Comparison of ENCODE assay signal across 1 cellular context in the genomic region with DNA sequence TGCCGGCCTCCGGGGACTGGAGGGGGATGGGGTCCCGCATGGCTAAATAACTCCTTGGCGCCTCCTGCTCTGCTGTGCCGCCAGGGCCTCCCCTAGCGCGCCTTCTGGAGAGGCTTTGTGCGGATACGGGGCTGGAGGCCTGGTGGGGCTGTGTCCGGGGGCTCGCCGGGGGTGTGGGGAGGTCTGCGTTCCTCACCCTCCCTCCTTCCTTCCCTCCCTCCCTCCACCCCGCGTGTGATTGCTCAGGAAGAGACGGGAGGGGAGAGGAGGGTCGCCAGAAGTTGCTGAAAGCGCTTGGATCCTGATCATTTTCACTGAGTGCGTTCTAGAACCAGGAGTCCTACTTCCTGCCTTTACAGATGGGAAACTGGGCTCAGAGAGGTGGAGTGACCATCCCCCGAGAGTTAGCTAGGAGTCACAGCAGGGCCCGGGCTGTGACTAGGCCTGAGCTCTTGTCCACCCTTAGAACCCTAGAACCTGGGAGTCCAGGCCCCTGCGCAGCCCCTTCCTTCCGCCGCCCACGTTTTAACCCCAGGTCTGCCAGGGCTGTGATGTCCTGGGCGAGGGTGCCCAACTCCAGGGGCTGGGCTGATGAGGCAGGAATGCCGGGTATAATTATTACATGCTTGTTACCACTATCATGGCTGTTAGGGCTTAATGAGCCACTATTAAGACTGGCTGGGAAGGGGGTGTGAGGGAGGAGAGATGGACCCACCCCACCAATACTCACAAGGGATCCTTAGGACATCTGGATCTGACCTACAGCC.
A peak's percentile ranks its signal among the peaks of the same experiment; 100 is the strongest.
TF ChIP-seq lines count a peak whose summit lies in the region.

No MANE protein-coding gene starts in this region.

TF ChIP-seq in HEK293, 187 proteins besides CTCF, POLR2A, EP300 and RAD21 (continued from another document):
- no peak for TF ChIP-seq ZNF311 (tag by site-specific recombination; IDR thresholded peaks at IDR 0.05; ENCODE audit: borderline replicate concordance)
- no peak for TF ChIP-seq ZNF214 (tag by site-specific recombination; IDR thresholded peaks at IDR 0.05; ENCODE audit: borderline replicate concordance)
- no peak for TF ChIP-seq YY1 (tag by site-specific recombination; IDR thresholded peaks at IDR 0.05)
- TF ChIP-seq SETDB1 (IDR thresholded peaks at IDR 0.05; ENCODE audit: insufficient read length, low read length): no peak
- no peak for TF ChIP-seq KLF16 (tag by site-specific recombination; IDR thresholded peaks at IDR 0.05)
- TF ChIP-seq ZNF600 (tag by site-specific recombination; IDR thresholded peaks at IDR 0.05): peak; percentile 26; the same call in 1 of the 2 replicates
- TF ChIP-seq ZNF239 (tag by site-specific recombination; IDR thresholded peaks at IDR 0.05): no peak
- TF ChIP-seq ZNF654 (tag by site-specific recombination; IDR thresholded peaks at IDR 0.05; ENCODE audit: low read depth): no peak
- no peak for TF ChIP-seq PBX3 (CRISPR knock-in tag; IDR thresholded peaks at IDR 0.05)
- TF ChIP-seq, protein P1, sequence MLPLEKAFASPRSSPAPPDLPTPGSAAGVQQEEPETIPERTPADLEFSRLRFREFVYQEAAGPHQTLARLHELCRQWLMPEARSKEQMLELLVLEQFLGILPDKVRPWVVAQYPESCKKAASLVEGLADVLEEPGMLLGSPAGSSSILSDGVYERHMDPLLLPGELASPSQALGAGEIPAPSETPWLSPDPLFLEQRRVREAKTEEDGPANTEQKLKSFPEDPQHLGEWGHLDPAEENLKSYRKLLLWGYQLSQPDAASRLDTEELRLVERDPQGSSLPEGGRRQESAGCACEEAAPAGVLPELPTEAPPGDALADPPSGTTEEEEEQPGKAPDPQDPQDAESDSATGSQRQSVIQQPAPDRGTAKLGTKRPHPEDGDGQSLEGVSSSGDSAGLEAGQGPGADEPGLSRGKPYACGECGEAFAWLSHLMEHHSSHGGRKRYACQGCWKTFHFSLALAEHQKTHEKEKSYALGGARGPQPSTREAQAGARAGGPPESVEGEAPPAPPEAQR (tag by site-specific recombination; IDR thresholded peaks at IDR 0.05): no peak
- TF ChIP-seq GLIS2 (tag by site-specific recombination; IDR thresholded peaks at IDR 0.05): peak; percentile 79
- TF ChIP-seq KLF10 (tag by site-specific recombination; IDR thresholded peaks at IDR 0.05): peak; percentile 97
- TF ChIP-seq, protein P2, sequence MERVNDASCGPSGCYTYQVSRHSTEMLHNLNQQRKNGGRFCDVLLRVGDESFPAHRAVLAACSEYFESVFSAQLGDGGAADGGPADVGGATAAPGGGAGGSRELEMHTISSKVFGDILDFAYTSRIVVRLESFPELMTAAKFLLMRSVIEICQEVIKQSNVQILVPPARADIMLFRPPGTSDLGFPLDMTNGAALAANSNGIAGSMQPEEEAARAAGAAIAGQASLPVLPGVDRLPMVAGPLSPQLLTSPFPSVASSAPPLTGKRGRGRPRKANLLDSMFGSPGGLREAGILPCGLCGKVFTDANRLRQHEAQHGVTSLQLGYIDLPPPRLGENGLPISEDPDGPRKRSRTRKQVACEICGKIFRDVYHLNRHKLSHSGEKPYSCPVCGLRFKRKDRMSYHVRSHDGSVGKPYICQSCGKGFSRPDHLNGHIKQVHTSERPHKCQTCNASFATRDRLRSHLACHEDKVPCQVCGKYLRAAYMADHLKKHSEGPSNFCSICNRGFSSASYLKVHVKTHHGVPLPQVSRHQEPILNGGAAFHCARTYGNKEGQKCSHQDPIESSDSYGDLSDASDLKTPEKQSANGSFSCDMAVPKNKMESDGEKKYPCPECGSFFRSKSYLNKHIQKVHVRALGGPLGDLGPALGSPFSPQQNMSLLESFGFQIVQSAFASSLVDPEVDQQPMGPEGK (tag by site-specific recombination; IDR thresholded peaks at IDR 0.05): peak; percentile 76
- no peak for TF ChIP-seq ZFP3 (tag by site-specific recombination; IDR thresholded peaks at IDR 0.05; ENCODE audit: low read depth)
- no peak for TF ChIP-seq HOXA7 (CRISPR knock-in tag; IDR thresholded peaks at IDR 0.05; ENCODE audit: borderline replicate concordance)
- no peak for TF ChIP-seq ZNF544 (tag by site-specific recombination; IDR thresholded peaks at IDR 0.05)
- no peak for TF ChIP-seq ZSCAN30 (tag by site-specific recombination; IDR thresholded peaks at IDR 0.05)
- no peak for TF ChIP-seq ZNF221 (tag by site-specific recombination; IDR thresholded peaks at IDR 0.05; ENCODE audit: borderline replicate concordance)
- TF ChIP-seq ZSCAN23 (tag by site-specific recombination; IDR thresholded peaks at IDR 0.05): peak; percentile 30; the same call in 1 of the 2 replicates
- TF ChIP-seq, protein P3, sequence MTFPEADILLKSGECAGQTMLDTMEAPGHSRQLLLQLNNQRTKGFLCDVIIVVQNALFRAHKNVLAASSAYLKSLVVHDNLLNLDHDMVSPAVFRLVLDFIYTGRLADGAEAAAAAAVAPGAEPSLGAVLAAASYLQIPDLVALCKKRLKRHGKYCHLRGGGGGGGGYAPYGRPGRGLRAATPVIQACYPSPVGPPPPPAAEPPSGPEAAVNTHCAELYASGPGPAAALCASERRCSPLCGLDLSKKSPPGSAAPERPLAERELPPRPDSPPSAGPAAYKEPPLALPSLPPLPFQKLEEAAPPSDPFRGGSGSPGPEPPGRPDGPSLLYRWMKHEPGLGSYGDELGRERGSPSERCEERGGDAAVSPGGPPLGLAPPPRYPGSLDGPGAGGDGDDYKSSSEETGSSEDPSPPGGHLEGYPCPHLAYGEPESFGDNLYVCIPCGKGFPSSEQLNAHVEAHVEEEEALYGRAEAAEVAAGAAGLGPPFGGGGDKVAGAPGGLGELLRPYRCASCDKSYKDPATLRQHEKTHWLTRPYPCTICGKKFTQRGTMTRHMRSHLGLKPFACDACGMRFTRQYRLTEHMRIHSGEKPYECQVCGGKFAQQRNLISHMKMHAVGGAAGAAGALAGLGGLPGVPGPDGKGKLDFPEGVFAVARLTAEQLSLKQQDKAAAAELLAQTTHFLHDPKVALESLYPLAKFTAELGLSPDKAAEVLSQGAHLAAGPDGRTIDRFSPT (tag by site-specific recombination; IDR thresholded peaks at IDR 0.05): 0 out of 2 replicates have a peak, but pooled peaks have one; percentile 17
- TF ChIP-seq BCL11B (tag by site-specific recombination; IDR thresholded peaks at IDR 0.05; ENCODE audit: low read depth): no peak
- TF ChIP-seq ZIC2 (tag by site-specific recombination; IDR thresholded peaks at IDR 0.05): peak; percentile 61; the same call in 1 of the 2 replicates
- TF ChIP-seq ZNF223 (tag by site-specific recombination; IDR thresholded peaks at IDR 0.05): no peak
- no peak for TF ChIP-seq AEBP2 (tag by site-specific recombination; IDR thresholded peaks at IDR 0.05; ENCODE audit: borderline replicate concordance)
- TF ChIP-seq, protein P4, sequence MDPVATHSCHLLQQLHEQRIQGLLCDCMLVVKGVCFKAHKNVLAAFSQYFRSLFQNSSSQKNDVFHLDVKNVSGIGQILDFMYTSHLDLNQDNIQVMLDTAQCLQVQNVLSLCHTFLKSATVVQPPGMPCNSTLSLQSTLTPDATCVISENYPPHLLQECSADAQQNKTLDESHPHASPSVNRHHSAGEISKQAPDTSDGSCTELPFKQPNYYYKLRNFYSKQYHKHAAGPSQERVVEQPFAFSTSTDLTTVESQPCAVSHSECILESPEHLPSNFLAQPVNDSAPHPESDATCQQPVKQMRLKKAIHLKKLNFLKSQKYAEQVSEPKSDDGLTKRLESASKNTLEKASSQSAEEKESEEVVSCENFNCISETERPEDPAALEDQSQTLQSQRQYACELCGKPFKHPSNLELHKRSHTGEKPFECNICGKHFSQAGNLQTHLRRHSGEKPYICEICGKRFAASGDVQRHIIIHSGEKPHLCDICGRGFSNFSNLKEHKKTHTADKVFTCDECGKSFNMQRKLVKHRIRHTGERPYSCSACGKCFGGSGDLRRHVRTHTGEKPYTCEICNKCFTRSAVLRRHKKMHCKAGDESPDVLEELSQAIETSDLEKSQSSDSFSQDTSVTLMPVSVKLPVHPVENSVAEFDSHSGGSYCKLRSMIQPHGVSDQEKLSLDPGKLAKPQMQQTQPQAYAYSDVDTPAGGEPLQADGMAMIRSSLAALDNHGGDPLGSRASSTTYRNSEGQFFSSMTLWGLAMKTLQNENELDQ (tag by site-specific recombination; IDR thresholded peaks at IDR 0.05; ENCODE audit: low read depth): no peak
- TF ChIP-seq, protein P5, sequence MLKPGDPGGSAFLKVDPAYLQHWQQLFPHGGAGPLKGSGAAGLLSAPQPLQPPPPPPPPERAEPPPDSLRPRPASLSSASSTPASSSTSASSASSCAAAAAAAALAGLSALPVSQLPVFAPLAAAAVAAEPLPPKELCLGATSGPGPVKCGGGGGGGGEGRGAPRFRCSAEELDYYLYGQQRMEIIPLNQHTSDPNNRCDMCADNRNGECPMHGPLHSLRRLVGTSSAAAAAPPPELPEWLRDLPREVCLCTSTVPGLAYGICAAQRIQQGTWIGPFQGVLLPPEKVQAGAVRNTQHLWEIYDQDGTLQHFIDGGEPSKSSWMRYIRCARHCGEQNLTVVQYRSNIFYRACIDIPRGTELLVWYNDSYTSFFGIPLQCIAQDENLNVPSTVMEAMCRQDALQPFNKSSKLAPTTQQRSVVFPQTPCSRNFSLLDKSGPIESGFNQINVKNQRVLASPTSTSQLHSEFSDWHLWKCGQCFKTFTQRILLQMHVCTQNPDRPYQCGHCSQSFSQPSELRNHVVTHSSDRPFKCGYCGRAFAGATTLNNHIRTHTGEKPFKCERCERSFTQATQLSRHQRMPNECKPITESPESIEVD (tag by site-specific recombination; IDR thresholded peaks at IDR 0.05): no peak
- no peak for TF ChIP-seq BCL6B (tag by site-specific recombination; IDR thresholded peaks at IDR 0.05)
- no peak for TF ChIP-seq ZNF202 (tag by site-specific recombination; IDR thresholded peaks at IDR 0.05; ENCODE audit: borderline replicate concordance)
- TF ChIP-seq ZNF335 (tag by site-specific recombination; conservative IDR thresholded peaks at IDR 0.05): peak; percentile 66
- TF ChIP-seq ZNF211 (tag by site-specific recombination; IDR thresholded peaks at IDR 0.05; ENCODE audit: low read depth): no peak
- peak; percentile 71; the same call in 1 of the 2 replicates for TF ChIP-seq ZNF366 (tag by site-specific recombination; conservative IDR thresholded peaks at IDR 0.05)
- no peak for TF ChIP-seq FEZF1 (tag by site-specific recombination; IDR thresholded peaks at IDR 0.05)
- TF ChIP-seq SP7 (tag by site-specific recombination; IDR thresholded peaks at IDR 0.05): 0 out of 2 replicates have a peak, but pooled peaks have one; percentile 16
- peak; percentile 9; the same call in 1 of the 2 replicates for TF ChIP-seq SP2 (tag by site-specific recombination; IDR thresholded peaks at IDR 0.05)
- no peak for TF ChIP-seq ZNF677 (tag by site-specific recombination; IDR thresholded peaks at IDR 0.05)
